8 cellular contexts compared by ENCODE assay signal in the genomic region with DNA sequence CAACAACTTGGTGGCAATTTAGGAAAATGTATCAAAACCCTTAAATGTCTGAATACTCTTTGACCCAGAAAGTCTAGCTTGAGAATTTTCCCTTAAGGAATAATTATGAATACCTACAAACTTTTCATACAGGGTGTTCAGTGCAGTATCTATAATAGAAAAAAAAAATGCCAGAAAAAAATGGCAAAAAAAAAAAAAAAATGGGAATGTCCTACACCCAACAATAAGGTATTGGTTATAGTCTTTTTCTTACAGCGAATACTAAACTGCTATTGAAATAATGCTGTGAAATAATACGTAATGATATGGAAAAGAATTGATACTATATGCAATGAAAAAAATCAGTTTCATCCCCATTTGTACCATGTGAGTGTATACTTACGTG. TPM values are rescaled to one million over a fixed set of nuclear protein-coding genes. Genes with fewer than 3 reads are reported as not detected.
DNase-seq lines count a peak whose midpoint lies in the region; ATAC-seq and TF ChIP-seq lines count a peak whose summit lies in the region.
"Had no signal": no experiment of that assay in that cellular context is flagged by ENCODE, and none has a peak within 500 bp of the region (broad histone marks: within the 10 kb centered on the region; RNA-seq: fewer than 3 reads in every experiment).

No MANE protein-coding gene starts in this region.

- no peaks in the 10 kb centered on the region for H3K27me3 ChIP-seq in skeletal muscle tissue (ENCODE audit: control insufficient read depth in 3 of 3, insufficient read depth in 3 of 3, low read length in 3 of 3)
- H3K27me3 ChIP-seq: thyroid gland had no signal

- no peaks in the 10 kb centered on the region for H3K9me3 ChIP-seq in HEK293 (ENCODE audit: control insufficient read depth, insufficient read depth, low read depth, low read length)
- no peaks in the 10 kb centered on the region for H3K9me3 ChIP-seq in skeletal muscle tissue (ENCODE audit: control insufficient read depth in 3 of 3, low read length in 3 of 3)
- H3K9me3 ChIP-seq: thyroid gland had no signal

- H3K27ac ChIP-seq in HEK293 (ENCODE audit: extremely low read depth, low read depth, low read length) (no peak overlapping the region), skeletal muscle tissue (ENCODE audit: low read depth, low read length) (no peak overlapping the region)
- H3K27ac ChIP-seq: thyroid gland had no signal

- POLR2A ChIA-PET in HEK293 (lab: Yijun Ruan, JAX) = interaction anchor here (1.5 kb wide), 1 partner anchor 44 kb away, joined by 3 read pairs; the partner anchor contains the start of gene ZNF800

- CTCF ChIA-PET in HEK293 (lab: Yijun Ruan, JAX) = interaction anchor here (0.6 to 3.3 kb wide), 19 partner anchors 9 to 281 kb away, joined by 3 to 22 read pairs (median 4); partner anchors contain the start of genes ARF5 and ZNF800

- H3K9ac ChIP-seq in skeletal muscle tissue (ENCODE audit: low read depth in 1 of 3, low read length in 3 of 3) = peak overlapping the region in 1 of 3 donors; percentile 65

- ATAC-seq in GM18861 (IDR thresholded peaks at IDR 0.05; ENCODE audit: unreplicated experiment) (no peak), HG03135 (IDR thresholded peaks at IDR 0.05; ENCODE audit: unreplicated experiment) (no peak), GM21515 (IDR thresholded peaks at IDR 0.05; ENCODE audit: unreplicated experiment) (no peak)

- TF ChIP-seq CTCF in HEK293 (tag by site-specific recombination; IDR thresholded peaks at IDR 0.05) = no peak
- no peak for TF ChIP-seq CTCF in WI38 (IDR thresholded peaks at IDR 0.05; ENCODE audit: low read depth, low read length)
- no peak for TF ChIP-seq CTCF in fibroblast of pulmonary artery (IDR thresholded peaks at IDR 0.05; ENCODE audit: low read length, missing control alignments)

- peak overlapping the region; percentile 31; the same call in 1 of the 2 replicates for H3K4me3 ChIP-seq in HEK293 (ENCODE audit: low read depth, low read length)
- peak overlapping the region; percentile 49 for H3K4me3 ChIP-seq in WI38 (ENCODE audit: low read depth, low read length)
- H3K4me3 ChIP-seq in fibroblast of pulmonary artery (replicated peaks; ENCODE audit: low read depth, low read length) = peak overlapping the region; percentile 44
- H3K4me3 ChIP-seq in skeletal muscle tissue (ENCODE audit: low read length in 3 of 3) = peak overlapping the region; percentile 33 to 69 (median 52)

- DNase-seq in fibroblast of pulmonary artery (ENCODE audit: low read depth) = no peak

- H3K4me1 ChIP-seq in HEK293 (ENCODE audit: control insufficient read depth, insufficient read depth, low read length) (no peaks in the 10 kb centered on the region), skeletal muscle tissue (ENCODE audit: control insufficient read depth in 3 of 3, insufficient read depth in 3 of 3, low read length in 3 of 3) (peaks cover 0 to 3% (median 2%) of the 10 kb centered on the region in 3 donors)

- H3K36me3 ChIP-seq in HEK293 (ENCODE audit: control insufficient read depth in 2 of 2, insufficient read depth in 1 of 2, low read length in 2 of 2) = no peaks in the 10 kb centered on the region
- H3K36me3 ChIP-seq in skeletal muscle tissue (ENCODE audit: control insufficient read depth in 3 of 3, insufficient read depth in 3 of 3, low read length in 3 of 3) = no peaks in the 10 kb centered on the region
- H3K36me3 ChIP-seq: thyroid gland had no signal

TF ChIP-seq in HEK293, 187 proteins besides CTCF, POLR2A, EP300 and RAD21:
- TF ChIP-seq ZNF747 (tag by site-specific recombination; IDR thresholded peaks at IDR 0.05) = no peak
- TF ChIP-seq, protein P1, sequence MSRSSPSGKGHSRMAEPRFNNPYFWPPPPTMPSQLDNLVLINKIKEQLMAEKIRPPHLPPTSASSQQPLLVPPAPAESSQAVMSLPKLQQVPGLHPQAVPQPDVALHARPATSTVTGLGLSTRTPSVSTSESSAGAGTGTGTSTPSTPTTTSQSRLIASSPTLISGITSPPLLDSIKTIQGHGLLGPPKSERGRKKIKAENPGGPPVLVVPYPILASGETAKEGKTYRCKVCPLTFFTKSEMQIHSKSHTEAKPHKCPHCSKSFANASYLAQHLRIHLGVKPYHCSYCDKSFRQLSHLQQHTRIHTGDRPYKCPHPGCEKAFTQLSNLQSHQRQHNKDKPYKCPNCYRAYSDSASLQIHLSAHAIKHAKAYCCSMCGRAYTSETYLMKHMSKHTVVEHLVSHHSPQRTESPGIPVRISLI (tag by site-specific recombination; IDR thresholded peaks at IDR 0.05) = peak; percentile 91

RNA-seq across cellular contexts. Expression of gene ZNF800, which starts 44.3 kb away (rescaled TPM):
- total RNA-seq in skeletal muscle tissue = 14.1 TPM
